Comparison of ENCODE assay signal across 9 cellular contexts in genomic region chr1:147496571-147496970, GRCh38. TPM values are rescaled to one million over a fixed set of nuclear protein-coding genes. Genes with fewer than 3 reads are reported as not detected.
A peak's percentile ranks its signal among the peaks of the same experiment; 100 is the strongest.
DNase-seq lines count a peak whose midpoint lies in the region; ATAC-seq and TF ChIP-seq lines count a peak whose summit lies in the region.
"Had no signal": no experiment of that assay in that cellular context is flagged by ENCODE, and none has a peak within 500 bp of the region (broad histone marks: within the 10 kb centered on the region; RNA-seq: fewer than 3 reads in every experiment).

No MANE protein-coding gene starts in this region.

- H3K27ac ChIP-seq in A673 (ENCODE audit: low read depth, low read length, poor library complexity, severe bottlenecking), result no peak overlapping the region
- H3K27ac ChIP-seq in CD4-positive, alpha-beta memory T cell (ENCODE audit: low read depth, low read length), result no peak overlapping the region
- H3K27ac ChIP-seq: Peyer's patch had no signal

- H3K9me3 ChIP-seq in A673 (ENCODE audit: low read depth, low read length, poor library complexity, severe bottlenecking) (no peaks in the 10 kb centered on the region), adipocyte (ENCODE audit: control insufficient read depth, low read length) (no peaks in the 10 kb centered on the region)
- no peaks in the 10 kb centered on the region for H3K9me3 ChIP-seq in CD4-positive, alpha-beta memory T cell (ENCODE audit: control insufficient read depth in 1 of 2, low read length in 2 of 2)
- H3K9me3 ChIP-seq: Peyer's patch had no signal

- ATAC-seq in HG02840 (IDR thresholded peaks at IDR 0.05; ENCODE audit: low FRiP score, unreplicated experiment) (no peak), HG03280 (IDR thresholded peaks at IDR 0.05; ENCODE audit: unreplicated experiment) (no peak)

- H3K9ac ChIP-seq in adipocyte (ENCODE audit: low read length), result no peak overlapping the region

- in situ Hi-C loops in GM13976 (cut with MboI; ENCODE audit: low sequenced_read_pairs, unreplicated experiment), result no loop called here

- no peaks in the 10 kb centered on the region for H3K27me3 ChIP-seq in A673 (replicated peaks; ENCODE audit: insufficient read depth, low read depth, low read length, poor library complexity)
- no peaks in the 10 kb centered on the region for H3K27me3 ChIP-seq in H7 (ENCODE audit: control insufficient read depth, insufficient read depth, low read length)
- H3K27me3 ChIP-seq in adipocyte (replicated peaks; ENCODE audit: control insufficient read depth, insufficient read depth, low read length), result no peaks in the 10 kb centered on the region
- H3K27me3 ChIP-seq in CD4-positive, alpha-beta memory T cell (ENCODE audit: insufficient read depth, low read length), result no peaks in the 10 kb centered on the region
- H3K27me3 ChIP-seq: Peyer's patch had no signal

- H3K4me1 Mint-ChIP-seq in CD4-positive, alpha-beta memory T cell, result peaks cover 0 to 2% (median under 1%) of the 10 kb centered on the region in 4 donors

- CTCF ChIA-PET in A673 (lab: Charles Lee), result interaction anchor here (0.9 to 1.3 kb wide), 4 partner anchors 45 to 396 kb away, joined by 3 to 7 read pairs (median 4); partner anchors contain the start of gene BCL9
- CTCF ChIA-PET in CD4-positive, alpha-beta memory T cell (lab: Charles Lee; ENCODE audit: partially characterized antibody), result interaction anchor here (0.6 to 3.4 kb wide), 7 partner anchors 15 to 396 kb away, joined by 3 to 26 read pairs (median 6); no protein-coding TSS in a partner anchor

- H3K36me3 ChIP-seq in A673 (ENCODE audit: insufficient read depth, low read length, poor library complexity, severe bottlenecking), result no peaks in the 10 kb centered on the region
- H3K36me3 ChIP-seq in H7 (replicated peaks; ENCODE audit: control insufficient read depth, insufficient read depth, low read length), result no peaks in the 10 kb centered on the region
- H3K36me3 ChIP-seq in adipocyte (ENCODE audit: control insufficient read depth, insufficient read depth, low read length, severe bottlenecking), result no peaks in the 10 kb centered on the region
- no peaks in the 10 kb centered on the region for H3K36me3 ChIP-seq in CD4-positive, alpha-beta memory T cell (ENCODE audit: insufficient read depth, low read length)
- H3K36me3 ChIP-seq: Peyer's patch had no signal

- H3K27ac Mint-ChIP-seq in CD4-positive, alpha-beta memory T cell, result no peak overlapping the region

- H3K4me1 ChIP-seq in A673 (ENCODE audit: insufficient read depth, low read length, poor library complexity, severe bottlenecking) (no peaks in the 10 kb centered on the region), adipocyte (ENCODE audit: control insufficient read depth, insufficient read depth, low read length) (peaks cover 2% of the 10 kb centered on the region)
- H3K4me1 ChIP-seq in CD4-positive, alpha-beta memory T cell (ENCODE audit: insufficient read depth, low read length), result no peaks in the 10 kb centered on the region
- H3K4me1 ChIP-seq: Peyer's patch had no signal

- no TSS peak for BruUV-seq in A673 (replicated peaks; lab: Mats Ljungman, UMichigan)

- intact Hi-C loops in A673 (cut with micrococcal nuclease; ENCODE audit: unreplicated experiment), result loop anchor here (5.0 kb wide), 2 partner anchors 131 to 206 kb away; no protein-coding TSS in a partner anchor
- intact Hi-C loops in CD4-positive, alpha-beta memory T cell (cut with micrococcal nuclease), result no loop called here

- no peaks in the 10 kb centered on the region for H3K36me3 Mint-ChIP-seq in CD4-positive, alpha-beta memory T cell

- DNase-seq in A673 (ENCODE audit: low spot score), result peak; percentile 57
- DNase-seq in H7, result peak; percentile 40
- DNase-seq in adipocyte (ENCODE audit: low read depth), result peak; percentile 50
- DNase-seq in left kidney (ENCODE audit: low read depth, low spot score), result peak; percentile 32
- no peak for DNase-seq in CD4-positive, alpha-beta memory T cell
- no peak for DNase-seq in GM13976 (ENCODE audit: low spot score)
- DNase-seq: Peyer's patch had no signal

- no peaks in the 10 kb centered on the region for H3K9me3 Mint-ChIP-seq in CD4-positive, alpha-beta memory T cell

- H3K4me3 ChIP-seq in A673 (ENCODE audit: low read depth, low read length, poor library complexity, severe bottlenecking), result no peak overlapping the region
- no peak overlapping the region for H3K4me3 ChIP-seq in H7 (ENCODE audit: insufficient read depth, low read depth, low read length)
- no peak overlapping the region for H3K4me3 ChIP-seq in adipocyte (ENCODE audit: low read length)
- no peak overlapping the region for H3K4me3 ChIP-seq in CD4-positive, alpha-beta memory T cell (ENCODE audit: low read length in 2 of 2)
- H3K4me3 ChIP-seq: Peyer's patch had no signal

- peak; percentile 47 for TF ChIP-seq CTCF in A673 (conservative IDR thresholded peaks at IDR 0.05; ENCODE audit: low read depth, low read length)
- no peak for TF ChIP-seq CTCF in GM13976 (IDR thresholded peaks at IDR 0.05; ENCODE audit: borderline replicate concordance, control extremely low read depth, extremely low read depth, insufficient read depth, missing control alignments)

- H3K4me3 Mint-ChIP-seq in CD4-positive, alpha-beta memory T cell, result no peak overlapping the region

- POLR2A ChIA-PET in A673 (lab: Charles Lee; ENCODE audit: low non-redundant PET), result interaction anchor here (0.7 kb wide), 1 partner anchor 129 kb away, joined by 3 read pairs; no protein-coding TSS in a partner anchor
- POLR2A ChIA-PET in CD4-positive, alpha-beta memory T cell (lab: Charles Lee; ENCODE audit: partially characterized antibody), result no interaction called here

- H3K27me3 Mint-ChIP-seq in CD4-positive, alpha-beta memory T cell, result peaks cover 3 to 5% of the 10 kb centered on the region in 2 donors

RNA-seq across cellular contexts. Expression of gene BCL9, which starts 44.7 kb away (rescaled TPM):
- 28.3 and 28.4 TPM in 2 replicates for total RNA-seq in A673 (2021)
- total RNA-seq in H7 (2014; rRNA removed; shearing (Covaris generic)), result 34.8 and 35.3 TPM in 2 replicates
- 10 to 100 TPM; 12.7 to 15.5 TPM for total RNA-seq in CD4-positive, alpha-beta memory T cell
- polyA plus RNA-seq in CD4-positive, alpha-beta memory T cell, result 1 to 10 TPM in 1 of 2 donors, under 1 TPM in 1; 0.02 to 5.4 TPM

Comparison
In these comparisons a context has a peak if more than half of its experiments do, and no peak if none do; other contexts are left out.
1. DNase-seq: peak in A673 (single experiment), H7 (single experiment), adipocyte (single experiment) and left kidney (single experiment); none in CD4-positive, alpha-beta memory T cell (0 of 5) and GM13976 (single experiment).